In genomic region chr1:90810006-90810405, GRCh38 we compare ENCODE assay signal across 17 cellular contexts.
A peak's percentile ranks its signal among the peaks of the same experiment; 100 is the strongest.
DNase-seq lines count a peak whose midpoint lies in the region; ATAC-seq and TF ChIP-seq lines count a peak whose summit lies in the region.
"Had no signal": no experiment of that assay in that cellular context is flagged by ENCODE, and none has a peak within 500 bp of the region (broad histone marks: within the 10 kb centered on the region; RNA-seq: fewer than 3 reads in every experiment).

No MANE protein-coding gene starts in this region.

- ATAC-seq in GM18858 (IDR thresholded peaks at IDR 0.05; ENCODE audit: unreplicated experiment) (no peak), GM19397 (IDR thresholded peaks at IDR 0.05; ENCODE audit: unreplicated experiment) (no peak)
- ATAC-seq: A549; CD8-positive, alpha-beta T cell had no signal

- DNase-seq in LNCaP clone FGC (ENCODE audit: low read depth) (peak; percentile 15), cerebellar cortex (ENCODE audit: low spot score) (peak; percentile 65), middle frontal gyrus (ENCODE audit: extremely low spot score, low spot score) (peak; percentile 11), NCI-H748 treated with DMSO at 0.1 percent for 48 hours (lab: John Stamatoyannopoulos, UW) (no peak), UCSD-AML1 (lab: John Stamatoyannopoulos, UW; ENCODE audit: unreplicated experiment) (no peak)
- DNase-seq: BE2C; CD8-positive, alpha-beta T cell; COR-L47; DMS153; DND-41; GF-D8; GOT3; HCEC 1CT; HFFc6 had no signal

- no peak for TF ChIP-seq CTCF in LNCaP clone FGC (IDR thresholded peaks at IDR 0.05; ENCODE audit: control insufficient read depth, extremely low read depth, insufficient read depth)

- H3K4me3 ChIP-seq in LNCaP clone FGC (ENCODE audit: low read depth, low read length) = no peak overlapping the region
- H3K4me3 ChIP-seq: A549 had no signal

Comparison
In these comparisons a context has a peak if more than half of its experiments do, and no peak if none do; other contexts are left out.
1. DNase-seq: peak in LNCaP clone FGC (single experiment), cerebellar cortex (single experiment) and middle frontal gyrus (single experiment); none in NCI-H748 treated with DMSO at 0.1 percent for 48 hours (single experiment) and UCSD-AML1 (single experiment).